8 cellular contexts compared by ENCODE assay signal in the genomic region with DNA sequence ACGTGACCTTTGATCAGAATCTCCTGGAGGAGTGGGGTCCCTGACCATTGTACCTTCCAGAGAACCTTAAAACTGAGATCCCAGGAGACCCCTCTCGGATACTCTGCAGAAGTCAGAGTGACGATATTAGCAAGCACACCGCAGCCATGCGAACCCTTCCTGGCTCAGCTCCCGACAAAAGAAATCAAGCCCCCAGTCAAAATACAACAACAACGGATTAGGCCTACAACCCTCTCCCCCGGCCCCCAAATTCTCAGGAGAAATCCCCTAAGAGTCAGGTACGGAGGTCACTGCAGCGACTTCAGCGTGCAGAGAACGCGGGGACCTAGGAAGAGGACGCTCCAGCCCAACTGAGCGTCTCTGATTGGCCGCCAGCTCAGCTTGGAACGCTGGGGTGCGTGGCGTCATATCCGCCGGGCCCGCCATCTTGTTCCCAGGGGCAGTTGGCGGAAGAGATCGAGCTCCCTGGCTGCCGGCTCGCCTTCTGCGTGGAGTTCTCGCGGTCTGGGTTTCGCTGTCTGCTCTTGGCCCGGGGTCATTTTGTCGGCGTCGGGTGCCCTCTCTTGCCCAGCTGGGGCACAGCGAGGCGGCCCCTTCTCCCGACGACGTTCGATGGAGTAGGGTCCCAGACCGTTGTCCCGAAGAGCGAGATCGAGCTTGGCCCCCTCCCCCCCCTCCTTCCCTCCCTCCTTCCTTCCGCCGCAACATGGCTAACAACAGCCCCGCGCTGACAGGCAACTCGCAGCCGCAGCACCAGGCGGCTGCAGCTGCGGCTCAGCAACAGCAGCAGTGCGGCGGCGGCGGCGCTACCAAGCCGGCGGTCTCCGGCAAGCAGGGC. TPM values are rescaled to one million over a fixed set of nuclear protein-coding genes. Genes with fewer than 3 reads are reported as not detected.
A peak's percentile ranks its signal among the peaks of the same experiment; 100 is the strongest.
DNase-seq lines count a peak whose midpoint lies in the region; ATAC-seq, FAIRE-seq and TF ChIP-seq lines count a peak whose summit lies in the region.

A gene with protein sequence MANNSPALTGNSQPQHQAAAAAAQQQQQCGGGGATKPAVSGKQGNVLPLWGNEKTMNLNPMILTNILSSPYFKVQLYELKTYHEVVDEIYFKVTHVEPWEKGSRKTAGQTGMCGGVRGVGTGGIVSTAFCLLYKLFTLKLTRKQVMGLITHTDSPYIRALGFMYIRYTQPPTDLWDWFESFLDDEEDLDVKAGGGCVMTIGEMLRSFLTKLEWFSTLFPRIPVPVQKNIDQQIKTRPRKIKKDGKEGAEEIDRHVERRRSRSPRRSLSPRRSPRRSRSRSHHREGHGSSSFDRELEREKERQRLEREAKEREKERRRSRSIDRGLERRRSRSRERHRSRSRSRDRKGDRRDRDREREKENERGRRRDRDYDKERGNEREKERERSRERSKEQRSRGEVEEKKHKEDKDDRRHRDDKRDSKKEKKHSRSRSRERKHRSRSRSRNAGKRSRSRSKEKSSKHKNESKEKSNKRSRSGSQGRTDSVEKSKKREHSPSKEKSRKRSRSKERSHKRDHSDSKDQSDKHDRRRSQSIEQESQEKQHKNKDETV (plus strand): TSS at position 425 of the 838 bp plus-strand sequence. CDS start 282 bp downstream, at position 707.

- WGBS in prostate gland, result under 1% methylated on average over 59 of the region's 60 CpGs
- WGBS in urinary bladder, result under 1% methylated on average over 60 of the region's 60 CpGs

- TF ChIP-seq CTCF in left ventricle myocardium inferior (IDR thresholded peaks at IDR 0.05; ENCODE audit: borderline replicate concordance) (no peak), prostate gland (IDR thresholded peaks at IDR 0.05) (peak in 1 of 4 experiments; percentile 9)

- TF ChIP-seq POLR2A in GM12892 (IDR thresholded peaks at IDR 0.05; ENCODE audit: low read depth, low read length) (peak; percentile 99), prostate gland (IDR thresholded peaks at IDR 0.05) (peak; percentile 84)

- H3K9me3 ChIP-seq in left ventricle myocardium inferior (replicated peaks) (no peaks in the 10 kb centered on the region), prostate gland (no peaks in the 10 kb centered on the region)

- ATAC-seq in HG02840 (IDR thresholded peaks at IDR 0.05; ENCODE audit: low FRiP score, unreplicated experiment), result peak; percentile 93

- peaks cover 15% of the 10 kb centered on the region for H3K36me3 ChIP-seq in left ventricle myocardium inferior
- H3K36me3 ChIP-seq in prostate gland, result no peaks in the 10 kb centered on the region
- no peaks in the 10 kb centered on the region for H3K36me3 ChIP-seq in urinary bladder (ENCODE audit: insufficient read depth)

- H3K4me3 ChIP-seq in left ventricle myocardium inferior (peak within 1 kb of the TSS; percentile 81), prostate gland (peak within 1 kb of the TSS; percentile 76 to 84), urinary bladder (ENCODE audit: low read depth, low read length) (peak within 1 kb of the TSS; percentile 74)

- peak within 1 kb of the TSS; percentile 99 for H3K27ac ChIP-seq in left ventricle myocardium inferior (replicated peaks)
- peak within 1 kb of the TSS; percentile 98 to 99 for H3K27ac ChIP-seq in prostate gland
- H3K27ac ChIP-seq in urinary bladder (ENCODE audit: low read depth), result peak within 1 kb of the TSS; percentile 97

- intact Hi-C loops in T-helper 1 cell treated with Interleukin-12 subunit alpha and Interleukin-12 subunit beta and Interleukin-4 antibody, amounts not matched to agents 30 ng/mL and 1 ng/mL, for 36 hours (cut with micrococcal nuclease), result loop anchor here (1.0 to 5.0 kb wide), 15 partner anchors 17 to 1635 kb away; a partner anchor contains a TSS
- intact Hi-C loops in left ventricle myocardium inferior (cut with micrococcal nuclease) (no loop called here), prostate gland (cut with DNase I) (loop anchor here (5.0 to 10.0 kb wide), 2 partner anchors 53 to 135 kb away; a partner anchor contains a TSS)

- DNase-seq in GM12892 (ENCODE audit: insufficient read length) (peak; percentile 85), NCI-H1436 treated with DMSO at 0.1 percent for 48 hours (lab: John Stamatoyannopoulos, UW) (peak; percentile 21), amniotic stem cell (lab: John Stamatoyannopoulos, UW) (peak; percentile 81), left ventricle myocardium inferior (peak; percentile 96), prostate gland (ENCODE audit: low spot score) (peak; percentile 94)

- H3K4me1 ChIP-seq in left ventricle myocardium inferior (peaks cover 52% of the 10 kb centered on the region), prostate gland (replicated peaks) (no peaks in the 10 kb centered on the region), urinary bladder (ENCODE audit: insufficient read depth) (no peaks in the 10 kb centered on the region)

- H3K27me3 ChIP-seq in left ventricle myocardium inferior (ENCODE audit: low read depth), result no peaks in the 10 kb centered on the region
- H3K27me3 ChIP-seq in prostate gland (replicated peaks; ENCODE audit: insufficient read depth), result no peaks in the 10 kb centered on the region

- FAIRE-seq in GM12892 (lab: Jason Lieb, UNC), result peak; percentile 95

RNA-seq across cellular contexts. Expression of the gene that starts here (rescaled TPM):
- polyA plus RNA-seq in GM12892 (2012; ENCODE audit: missing spikeins), result 35.4 TPM
- total RNA-seq in T-helper 1 cell treated with Interleukin-12 subunit alpha and Interleukin-12 subunit beta and Interleukin-4 antibody, amounts not matched to agents 30 ng/mL and 1 ng/mL, for 36 hours, result 96.1 and 98.0 TPM in 2 replicates
- total RNA-seq in left ventricle myocardium inferior (16.5 TPM), prostate gland (10 to 100 TPM; 18.9 to 24.2 TPM), urinary bladder (26.6 TPM)
- polyA plus RNA-seq in urinary bladder, result 29.6 TPM

Comparison
In these comparisons a context has a peak if more than half of its experiments do, and no peak if none do; other contexts are left out.
1. Peak in every context shown above with its lines: DNase-seq, ATAC-seq, H3K4me3 ChIP-seq and H3K27ac ChIP-seq.
2. DNase-seq: peak in every context shown above with its lines; median percentile 96 in left ventricle myocardium inferior; 94 in prostate gland; 85 in GM12892; 81 in amniotic stem cell; 21 in NCI-H1436 treated with DMSO at 0.1 percent for 48 hours.